23 cellular contexts compared by ENCODE assay signal in the genomic region with DNA sequence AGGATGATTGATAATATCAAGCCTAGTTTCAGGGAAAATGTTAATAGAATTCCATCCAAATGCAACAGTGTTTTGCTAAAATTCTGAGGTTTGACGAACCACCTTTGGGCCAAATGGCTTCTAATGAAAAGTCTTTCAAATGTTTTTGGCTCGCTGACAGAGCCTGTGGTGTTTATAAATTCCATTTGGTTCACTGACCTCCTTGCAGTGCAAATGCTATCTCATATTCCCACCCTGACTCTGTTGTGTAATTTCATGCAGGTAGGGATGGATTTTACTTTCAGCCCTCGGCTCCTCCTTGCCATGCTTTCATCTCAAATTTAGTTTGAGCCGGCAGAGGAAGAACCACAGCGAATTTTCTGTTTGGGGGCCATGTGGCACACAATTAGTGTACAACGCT.
A peak's percentile ranks its signal among the peaks of the same experiment; 100 is the strongest.
DNase-seq lines count a peak whose midpoint lies in the region; ATAC-seq and TF ChIP-seq lines count a peak whose summit lies in the region.
"Had no signal": no experiment of that assay in that cellular context is flagged by ENCODE, and none has a peak within 500 bp of the region (broad histone marks: within the 10 kb centered on the region; RNA-seq: fewer than 3 reads in every experiment).

No MANE protein-coding gene starts in this region.

- H3K27me3 ChIP-seq in IMR-90 (ENCODE audit: control insufficient read depth, insufficient read depth, low read length) = peaks cover 8% of the 10 kb centered on the region
- H3K27me3 ChIP-seq in right atrium auricular region = no peaks in the 10 kb centered on the region

- H3K4me2 ChIP-seq in IMR-90 (ENCODE audit: low read depth, low read length) = no peak overlapping the region
- H3K4me2 ChIP-seq: KMS-11 had no signal

- dilution Hi-C loops in IMR-90 (cut with HindIII; ENCODE audit: low sequenced_read_pairs, unreplicated experiment) = no loop called here

- no peak overlapping the region for H3K23ac ChIP-seq in IMR-90 (ENCODE audit: low read depth, low read length)

- H2AK5ac ChIP-seq in IMR-90 (ENCODE audit: low read depth, low read length) = no peak overlapping the region

- WGBS in IMR-90 (ENCODE audit: extremely low coverage in 2 of 2, insufficient read length in 1 of 2), 2 experiments = no CpG with 5 or more reads among the region's 6 CpGs

- H4K20me1 ChIP-seq in IMR-90 (ENCODE audit: insufficient read depth, low read length) = no peaks in the 10 kb centered on the region

- no peak overlapping the region for H2BK15ac ChIP-seq in IMR-90 (ENCODE audit: low read depth, low read length)

- no peak overlapping the region for H3K4ac ChIP-seq in IMR-90 (ENCODE audit: low read depth, low read length)

- CTCF ChIA-PET in IMR-90 (lab: Yijun Ruan, JAX) = no interaction called here

- H3K27ac ChIP-seq in IMR-90 (ENCODE audit: insufficient read depth, low read length) (no peak overlapping the region), right atrium auricular region (no peak overlapping the region)
- H3K27ac ChIP-seq: KMS-11, SK-N-MC had no signal

- no peak overlapping the region for H3K56ac ChIP-seq in IMR-90 (ENCODE audit: extremely low read depth, insufficient read depth, low read length)

- H3K18ac ChIP-seq in IMR-90 (ENCODE audit: low read depth, low read length) = no peak overlapping the region

- no peak for ATAC-seq in IMR-90 (ENCODE audit: low read depth)
- peak; percentile 64 for ATAC-seq in omental fat pad (ENCODE audit: low FRiP score)
- ATAC-seq in GM19328 (IDR thresholded peaks at IDR 0.05; ENCODE audit: unreplicated experiment) = no peak
- ATAC-seq: HCT116, Panc1 had no signal

- H3K79me1 ChIP-seq in IMR-90 (ENCODE audit: low read depth in 1 of 2, low read length in 2 of 2) = no peaks in the 10 kb centered on the region

- no peaks in the 10 kb centered on the region for H3K36me3 ChIP-seq in IMR-90 (ENCODE audit: control insufficient read depth, insufficient read depth, low read length)
- peaks cover 9% of the 10 kb centered on the region for H3K36me3 ChIP-seq in right atrium auricular region

- H3K14ac ChIP-seq in IMR-90 (replicated peaks; ENCODE audit: low read depth, low read length) = no peak overlapping the region

- no peak overlapping the region for H2BK5ac ChIP-seq in IMR-90 (ENCODE audit: low read depth, low read length, poor library complexity, severe bottlenecking)

- no peak for TF ChIP-seq CTCF in IMR-90 (conservative IDR thresholded peaks at IDR 0.05; ENCODE audit: low read depth, low read length)
- no peak for TF ChIP-seq CTCF in omental fat pad (IDR thresholded peaks at IDR 0.05)
- no peak for TF ChIP-seq CTCF in right atrium auricular region (IDR thresholded peaks at IDR 0.05)

- no peak overlapping the region for H4K91ac ChIP-seq in IMR-90 (ENCODE audit: insufficient read depth, low read depth, low read length)

- H2BK20ac ChIP-seq in IMR-90 (ENCODE audit: low read depth, low read length) = no peak overlapping the region

- no peak overlapping the region for H3K9ac ChIP-seq in IMR-90 (ENCODE audit: low read depth, low read length)
- H3K9ac ChIP-seq: KMS-11 had no signal

- H3K4me3 ChIP-seq in IMR-90 (ENCODE audit: insufficient read depth, low read depth, low read length) = no peak overlapping the region
- no peak overlapping the region for H3K4me3 ChIP-seq in right atrium auricular region
- H3K4me3 ChIP-seq: SK-N-MC had no signal

- no peak overlapping the region for H2BK120ac ChIP-seq in IMR-90 (ENCODE audit: low read depth, low read length)

- no peak overlapping the region for H2AK9ac ChIP-seq in IMR-90 (replicated peaks; ENCODE audit: low read depth, low read length, poor library complexity)

- H3K4me1 ChIP-seq in IMR-90 (ENCODE audit: control insufficient read depth, insufficient read depth, low read length) (no peaks in the 10 kb centered on the region; the same call in 1 of the 2 replicates), right atrium auricular region (no peaks in the 10 kb centered on the region)

- no peak for TF ChIP-seq RAD21 in IMR-90 (IDR thresholded peaks at IDR 0.05; ENCODE audit: low read length)

- DNase-seq in G401 (ENCODE audit: low spot score) (peak; percentile 3), IMR-90 (peak; percentile 36), dermis blood vessel endothelial cell (peak; percentile 11), omental fat pad (ENCODE audit: low spot score) (no peak), T-helper 1 cell (no peak), globus pallidus (ENCODE audit: low spot score) (no peak), right atrium auricular region (ENCODE audit: low spot score) (no peak)
- DNase-seq: C1 segment of cervical spinal cord; CD4-positive, alpha-beta memory T cell; COR-L47; GDM1; NCI-H1092 treated with DMSO at 0.1 percent for 48 hours; NCI-H1436 treated with DMSO at 0.1 percent for 48 hours; NCI-H1930; NCI-H2107; NCI-H526; NCI-H82; SHP77 treated with DMSO at 0.1 percent for 48 hours had no signal

- in situ Hi-C loops in G401 (cut with HindIII; ENCODE audit: low sequenced_read_pairs) (no loop called here), IMR-90 (cut with MboI; ENCODE audit: low sequenced_read_pairs) (no loop called here)

- intact Hi-C loops in IMR-90 (cut with micrococcal nuclease) = no loop called here

- TF ChIP-seq POLR2A in IMR-90 (IDR thresholded peaks at IDR 0.05; ENCODE audit: low read depth, low read length) = no peak

- H3K9me3 ChIP-seq in IMR-90 (ENCODE audit: control insufficient read depth, insufficient read depth, low read length) (no peaks in the 10 kb centered on the region), right atrium auricular region (no peaks in the 10 kb centered on the region)

- no peak overlapping the region for H4K5ac ChIP-seq in IMR-90 (ENCODE audit: low read depth, low read length)

- H4K8ac ChIP-seq in IMR-90 (ENCODE audit: low read depth in 2 of 2, low read length in 2 of 2) = no peak overlapping the region

- no peak overlapping the region for H2AFZ ChIP-seq in IMR-90 (replicated peaks; ENCODE audit: low read length, poor library complexity)

- POLR2A ChIA-PET in IMR-90 (lab: Charles Lee; ENCODE audit: unreplicated experiment) = no interaction called here

- no peaks in the 10 kb centered on the region for H3K9me1 ChIP-seq in IMR-90 (ENCODE audit: insufficient read depth, low read length)

- BruUV-seq in IMR-90 (replicated peaks; lab: Mats Ljungman, UMichigan) = no TSS peak

TF ChIP-seq in IMR-90, 13 proteins besides CTCF, POLR2A, EP300 and RAD21:
- TF ChIP-seq, protein P1, sequence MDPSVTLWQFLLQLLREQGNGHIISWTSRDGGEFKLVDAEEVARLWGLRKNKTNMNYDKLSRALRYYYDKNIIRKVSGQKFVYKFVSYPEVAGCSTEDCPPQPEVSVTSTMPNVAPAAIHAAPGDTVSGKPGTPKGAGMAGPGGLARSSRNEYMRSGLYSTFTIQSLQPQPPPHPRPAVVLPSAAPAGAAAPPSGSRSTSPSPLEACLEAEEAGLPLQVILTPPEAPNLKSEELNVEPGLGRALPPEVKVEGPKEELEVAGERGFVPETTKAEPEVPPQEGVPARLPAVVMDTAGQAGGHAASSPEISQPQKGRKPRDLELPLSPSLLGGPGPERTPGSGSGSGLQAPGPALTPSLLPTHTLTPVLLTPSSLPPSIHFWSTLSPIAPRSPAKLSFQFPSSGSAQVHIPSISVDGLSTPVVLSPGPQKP (IDR thresholded peaks at IDR 0.05; ENCODE audit: borderline replicate concordance, low read depth, low read length) = no peak
- TF ChIP-seq CEBPB (IDR thresholded peaks at IDR 0.05; ENCODE audit: low read depth, low read length) (peak; percentile 14; the same call in 1 of the 2 replicates), MXI1 (IDR thresholded peaks at IDR 0.05; ENCODE audit: borderline replicate concordance, low read depth, low read length) (no peak)

Comparison
In these comparisons a context has a peak if more than half of its experiments do, and no peak if none do; other contexts are left out.
1. DNase-seq: peak in G401 (single experiment), IMR-90 (single experiment) and dermis blood vessel endothelial cell (single experiment); none in omental fat pad (single experiment), T-helper 1 cell (0 of 5), globus pallidus (single experiment) and right atrium auricular region (single experiment).